In the genomic region with DNA sequence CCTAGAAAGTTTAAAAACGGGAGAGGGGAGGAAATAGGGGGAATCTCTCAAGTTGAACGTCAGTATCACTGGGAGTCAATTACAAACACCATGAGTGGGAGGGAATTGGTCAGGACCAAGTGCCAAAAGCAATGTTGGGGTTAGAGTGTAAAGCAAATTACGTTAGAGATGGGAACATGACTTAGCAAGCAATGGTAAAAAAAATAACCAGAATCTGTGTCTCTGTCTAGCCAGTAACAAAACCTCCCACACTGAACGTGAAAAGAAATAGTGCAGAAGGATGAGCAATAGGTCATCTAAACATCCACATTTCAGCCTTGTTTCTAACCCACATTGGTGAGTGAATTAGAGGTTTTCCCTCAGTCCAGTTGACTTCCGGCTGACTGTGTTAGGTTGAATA, we compare ENCODE assay signal across 24 cellular contexts.
"Had no signal": no experiment of that assay in that cellular context is flagged by ENCODE, and none has a peak within 500 bp of the region (broad histone marks: within the 10 kb centered on the region; RNA-seq: fewer than 3 reads in every experiment).

No MANE protein-coding gene starts in this region.

- H3K4me1 ChIP-seq: foreskin keratinocyte, left lung, neural progenitor cell, parathyroid adenoma had no signal

- H3K27ac ChIP-seq: esophagus squamous epithelium, foreskin keratinocyte, left lung, neural progenitor cell, parathyroid adenoma, right lobe of liver, vagina, WERI-Rb-1 had no signal

- H3K4me3 ChIP-seq: esophagus squamous epithelium, left lung, neural progenitor cell, right lobe of liver, tibial nerve, vagina had no signal

- H3K36me3 Mint-ChIP-seq: activated CD8-positive, alpha-beta memory T cell treated with anti-CD3 and anti-CD28 coated beads, Interleukin-2, amount 10 ng/mL, durations not matched to agents 7 days and 5 days; neural progenitor cell had no signal

- H3K27me3 Mint-ChIP-seq: activated T-cell treated with anti-CD3 and anti-CD28 coated beads, Interleukin-2, amount 50 U/mL, for 24 hours had no signal

- H3K9me3 ChIP-seq: esophagus squamous epithelium, left lung, right lobe of liver, tibial nerve, vagina had no signal

- H3K4me2 ChIP-seq: neural progenitor cell had no signal

- H3K36me3 ChIP-seq: esophagus squamous epithelium, left lung, neural progenitor cell, right lobe of liver, tibial nerve, vagina, WERI-Rb-1 had no signal

- H3K4me3 Mint-ChIP-seq: activated CD8-positive, alpha-beta memory T cell treated with anti-CD3 and anti-CD28 coated beads, Interleukin-2, amount 10 ng/mL, durations not matched to agents 7 days and 5 days; activated T-cell treated with anti-CD3 and anti-CD28 coated beads, Interleukin-2, amount 50 U/mL, for 24 hours; dendritic cell treated with granulocyte-macrophage colony-stimulating factor and Interleukin-4, amounts not matched to agents 40 ng/mL and 50 ng/mL, for 4 days; neural progenitor cell had no signal

- DNase-seq: activated CD4-positive, alpha-beta T cell treated with anti-CD3 and anti-CD28 coated beads for 1 hour; activated CD4-positive, alpha-beta T cell treated with anti-CD3 and anti-CD28 coated beads, Interleukin-2, amount 50 U/mL, for 48 hours; activated CD8-positive, alpha-beta memory T cell treated with anti-CD3 and anti-CD28 coated beads, Interleukin-2, amount 10 ng/mL, durations not matched to agents 7 days and 5 days; activated naive CD4-positive, alpha-beta T cell treated with Interleukin-2 at 50 U/mL for 16 hours; activated T-cell treated with anti-CD3 and anti-CD28 coated beads, Interleukin-2, amount 50 U/mL, for 24 hours; anterior cingulate cortex; effector CD8-positive, alpha-beta T cell; esophagus squamous epithelium; foreskin keratinocyte; glutamatergic neuron; hippocampal formation; left lung; right lobe of liver; stimulated activated CD8-positive, alpha-beta memory T cell treated with anti-CD3 and anti-CD28 coated beads, Interleukin-4, amount 100 ng/mL, for 48 hours; stimulated activated naive CD4-positive, alpha-beta T cell; SW 1271; T-helper 2 cell; WERI-Rb-1 had no signal

- H3K27me3 ChIP-seq: esophagus squamous epithelium, foreskin keratinocyte, left lung, neural progenitor cell, right lobe of liver, tibial nerve, vagina had no signal

- H3K9me3 Mint-ChIP-seq: activated T-helper 2 cell treated with anti-CD3 and anti-CD28 coated beads, Interferon-gamma antibody, Interleukin-2, Interleukin-4, amounts not matched to agents 10 μg/mL and 5 μg/mL and 100 μg/mL, durations not matched to agents 14 hours and 24 hours and 36 hours; dendritic cell treated with granulocyte-macrophage colony-stimulating factor and Interleukin-4, amounts not matched to agents 40 ng/mL and 50 ng/mL, for 4 days had no signal

- H2AFZ ChIP-seq: neural progenitor cell, parathyroid adenoma had no signal

- H3K9ac ChIP-seq: neural progenitor cell, parathyroid adenoma had no signal

- H3K79me2 ChIP-seq: parathyroid adenoma had no signal

- H3K27ac Mint-ChIP-seq: activated CD8-positive, alpha-beta memory T cell treated with anti-CD3 and anti-CD28 coated beads, Interleukin-2, amount 10 ng/mL, durations not matched to agents 7 days and 5 days; activated T-cell treated with anti-CD3 and anti-CD28 coated beads, Interleukin-2, amount 50 U/mL, for 24 hours; activated T-helper 2 cell treated with anti-CD3 and anti-CD28 coated beads, Interferon-gamma antibody, Interleukin-2, Interleukin-4, amounts not matched to agents 10 μg/mL and 5 μg/mL and 100 μg/mL, durations not matched to agents 14 hours and 24 hours and 36 hours; dendritic cell treated with granulocyte-macrophage colony-stimulating factor and Interleukin-4, amounts not matched to agents 40 ng/mL and 50 ng/mL, for 4 days; neural progenitor cell had no signal
